Comparison of ENCODE assay signal across 8 cellular contexts in genomic region chr9:133164209-133164590, GRCh38. TPM values are rescaled to one million over a fixed set of nuclear protein-coding genes. Genes with fewer than 3 reads are reported as not detected.
DNase-seq lines count a peak whose midpoint lies in the region; ATAC-seq and TF ChIP-seq lines count a peak whose summit lies in the region.

No MANE protein-coding gene starts in this region.

- H3K27ac ChIP-seq in CD4-positive, alpha-beta memory T cell (ENCODE audit: low read depth, low read length): no peak overlapping the region
- H3K27ac ChIP-seq in Peyer's patch (peak overlapping the region; percentile 47 to 83 (median 68)), esophagus squamous epithelium (peak overlapping the region; percentile 65 to 79 (median 75)), psoas muscle (no peak overlapping the region), WERI-Rb-1 (no peak overlapping the region)

- no peaks in the 10 kb centered on the region for H3K27me3 ChIP-seq in CD4-positive, alpha-beta memory T cell (ENCODE audit: insufficient read depth, low read length)
- no peaks in the 10 kb centered on the region for H3K27me3 ChIP-seq in Peyer's patch
- peaks cover 0 to 18% (median 0%) of the 10 kb centered on the region in 4 donors for H3K27me3 ChIP-seq in esophagus squamous epithelium
- peaks cover 0 to 44% (median 12%) of the 10 kb centered on the region in 3 donors for H3K27me3 ChIP-seq in psoas muscle (ENCODE audit: insufficient read depth in 3 of 3, low read length in 2 of 3)
- no peaks in the 10 kb centered on the region for H3K27me3 ChIP-seq in WERI-Rb-1 (ENCODE audit: insufficient read depth, low read depth, severe bottlenecking)

- CTCF ChIA-PET in CD4-positive, alpha-beta memory T cell (lab: Charles Lee; ENCODE audit: partially characterized antibody): interaction anchor here (0.7 to 1.1 kb wide), 2 partner anchors 13 to 61 kb away, joined by 3 read pairs; no protein-coding TSS in a partner anchor

- peak overlapping the region in 1 of 7 donors; percentile 73 for H3K27ac Mint-ChIP-seq in CD4-positive, alpha-beta memory T cell

- H3K4me3 Mint-ChIP-seq in CD4-positive, alpha-beta memory T cell: peak overlapping the region in 7 of 8 donors; percentile 35 to 82 (median 59)

- no peaks in the 10 kb centered on the region for H3K36me3 ChIP-seq in CD4-positive, alpha-beta memory T cell (ENCODE audit: insufficient read depth, low read length)
- H3K36me3 ChIP-seq in Peyer's patch (no peaks in the 10 kb centered on the region), esophagus squamous epithelium (peaks cover 0 to 9% (median 0%) of the 10 kb centered on the region in 3 donors), psoas muscle (ENCODE audit: insufficient read depth in 1 of 2, low read depth in 1 of 2) (peaks cover 0 to 3% of the 10 kb centered on the region in 2 donors), WERI-Rb-1 (no peaks in the 10 kb centered on the region)

- no peaks in the 10 kb centered on the region for H3K9me3 ChIP-seq in CD4-positive, alpha-beta memory T cell (ENCODE audit: control insufficient read depth in 1 of 2, low read length in 2 of 2)
- H3K9me3 ChIP-seq in Peyer's patch (no peaks in the 10 kb centered on the region), esophagus squamous epithelium (no peaks in the 10 kb centered on the region), psoas muscle (no peaks in the 10 kb centered on the region), WERI-Rb-1 (ENCODE audit: severe bottlenecking) (no peaks in the 10 kb centered on the region)

- no peaks in the 10 kb centered on the region for H3K27me3 Mint-ChIP-seq in CD4-positive, alpha-beta memory T cell

- intact Hi-C loops in CD4-positive, alpha-beta memory T cell (cut with micrococcal nuclease): no loop called here
- intact Hi-C loops in esophagus squamous epithelium (cut with DNase I): no loop called here
- intact Hi-C loops in psoas muscle (cut with DNase I): no loop called here

- peak overlapping the region in 1 of 2 donors; percentile 30 for H3K4me3 ChIP-seq in CD4-positive, alpha-beta memory T cell (ENCODE audit: low read length in 2 of 2)
- H3K4me3 ChIP-seq in Peyer's patch (peak overlapping the region; percentile 53 to 75 (median 65)), esophagus squamous epithelium (peak overlapping the region; percentile 62 to 86 (median 76)), psoas muscle (peak overlapping the region; percentile 71), WERI-Rb-1 (ENCODE audit: low read depth, low read length) (no peak overlapping the region)

- ATAC-seq in psoas muscle: no peak
- ATAC-seq in HG02678 (IDR thresholded peaks at IDR 0.05; ENCODE audit: unreplicated experiment): no peak

- peaks cover 3 to 11% (median 7%) of the 10 kb centered on the region in 4 donors for H3K4me1 Mint-ChIP-seq in CD4-positive, alpha-beta memory T cell

- WGBS in esophagus squamous epithelium, 2 donors: 47 to 64% methylated on average over 5 to 7 of the region's 13 CpGs
- WGBS in psoas muscle, 3 donors: 68 to 70% (median 69%) methylated on average over 13 of the region's 13 CpGs

- no peak for DNase-seq in CD4-positive, alpha-beta memory T cell
- DNase-seq in Peyer's patch (peak in 1 of 3 donors; percentile 32), esophagus squamous epithelium (lab: John Stamatoyannopoulos, UW) (no peak), psoas muscle (no peak), RPMI8226 (no peak), HCEC 1CT (no peak), WERI-Rb-1 (no peak)

- no peaks in the 10 kb centered on the region for H3K9me3 Mint-ChIP-seq in CD4-positive, alpha-beta memory T cell

- no peaks in the 10 kb centered on the region for H3K36me3 Mint-ChIP-seq in CD4-positive, alpha-beta memory T cell

- TF ChIP-seq POLR2A in Peyer's patch (IDR thresholded peaks at IDR 0.05) (no peak), esophagus squamous epithelium (IDR thresholded peaks at IDR 0.05) (no peak)

- TF ChIP-seq CTCF in Peyer's patch (IDR thresholded peaks at IDR 0.05): no peak
- TF ChIP-seq CTCF in esophagus squamous epithelium (IDR thresholded peaks at IDR 0.05): no peak
- no peak for TF ChIP-seq CTCF in psoas muscle (IDR thresholded peaks at IDR 0.05)
- no peak for TF ChIP-seq CTCF in WERI-Rb-1 (IDR thresholded peaks at IDR 0.05; ENCODE audit: low read depth, low read length)

- H3K4me1 ChIP-seq in CD4-positive, alpha-beta memory T cell (ENCODE audit: insufficient read depth, low read length): peaks cover 12% of the 10 kb centered on the region
- H3K4me1 ChIP-seq in Peyer's patch: peaks cover 0 to 24% (median 4%) of the 10 kb centered on the region in 4 donors
- H3K4me1 ChIP-seq in esophagus squamous epithelium: peaks cover 22 to 39% (median 25%) of the 10 kb centered on the region in 3 donors
- H3K4me1 ChIP-seq in psoas muscle: peaks cover 15% of the 10 kb centered on the region

- POLR2A ChIA-PET in CD4-positive, alpha-beta memory T cell (lab: Charles Lee; ENCODE audit: partially characterized antibody): interaction anchor here (0.5 to 0.7 kb wide), 2 partner anchors 8 to 133 kb away, joined by 3 to 4 read pairs; partner anchors contain the start of gene GTF3C5

RNA-seq across cellular contexts. Expression of gene GBGT1, which starts 0.5 kb away (rescaled TPM):
- total RNA-seq in CD4-positive, alpha-beta memory T cell: 1 to 10 TPM; 3.6 to 6.3 TPM
- under 1 TPM; 0.16 to 0.50 TPM for polyA plus RNA-seq in CD4-positive, alpha-beta memory T cell
- total RNA-seq in Peyer's patch: 10 to 100 TPM in 3 of 4 donors, 1 to 10 TPM in 1; 7.0 to 49.5 (median 14.1) TPM
- 1 to 10 TPM; 3.0 to 8.8 (median 3.8) TPM for total RNA-seq in esophagus squamous epithelium
- 1 to 10 TPM; 2.0 to 4.4 (median 3.3) TPM for total RNA-seq in psoas muscle
- 1 to 10 TPM; 1.6 to 2.9 (median 2.7) TPM for polyA plus RNA-seq in psoas muscle

RNA-seq across cellular contexts. Expression of gene RALGDS, which starts 43.2 kb away (rescaled TPM):
- total RNA-seq in CD4-positive, alpha-beta memory T cell: 100 to 1,000 TPM; 123 to 131 TPM
- polyA plus RNA-seq in CD4-positive, alpha-beta memory T cell: 10 to 100 TPM; 27.9 to 67.8 TPM
- 100 to 1,000 TPM in 2 of 4 donors, 10 to 100 TPM in 2; 53.1 to 237 (median 139) TPM for total RNA-seq in Peyer's patch
- total RNA-seq in esophagus squamous epithelium: 10 to 100 TPM; 53.4 to 71.1 (median 55.3) TPM
- 10 to 100 TPM; 13.3 to 64.6 (median 21.4) TPM for total RNA-seq in psoas muscle
- 10 to 100 TPM; 12.3 to 21.1 (median 17.2) TPM for polyA plus RNA-seq in psoas muscle

RNA-seq across cellular contexts. Expression of gene OBP2B, which starts 44.9 kb away (rescaled TPM):
- total RNA-seq in CD4-positive, alpha-beta memory T cell: not detected
- polyA plus RNA-seq in CD4-positive, alpha-beta memory T cell: not detected
- not detected for total RNA-seq in Peyer's patch
- not detected for total RNA-seq in esophagus squamous epithelium
- not detected for total RNA-seq in psoas muscle
- not detected for polyA plus RNA-seq in psoas muscle

Comparison
In these comparisons a context has a peak if more than half of its experiments do, and no peak if none do; other contexts are left out.
1. H3K27ac ChIP-seq: peak in Peyer's patch (4 of 4) and esophagus squamous epithelium (4 of 4); none in CD4-positive, alpha-beta memory T cell (single experiment), psoas muscle (single experiment) and WERI-Rb-1 (single experiment).